Comparison of ENCODE assay signal across 9 cellular contexts in genomic region chr4:184096561-184097239, GRCh38.
DNase-seq lines count a peak whose midpoint lies in the region; ATAC-seq and TF ChIP-seq lines count a peak whose summit lies in the region.
"Had no signal": no experiment of that assay in that cellular context is flagged by ENCODE, and none has a peak within 500 bp of the region (broad histone marks: within the 10 kb centered on the region; RNA-seq: fewer than 3 reads in every experiment).

No MANE protein-coding gene starts in this region.

- POLR2A ChIA-PET in naive thymus-derived CD4-positive, alpha-beta T cell (lab: Charles Lee), result no interaction called here

- DNase-seq in heart right ventricle (no peak), right cardiac atrium (no peak), dedifferentiated amniotic fluid mesenchymal stem cell (ENCODE audit: extremely low spot score) (peak; percentile 40), upper lobe of right lung (no peak), HuH-7.5 (ENCODE audit: low spot score) (no peak), UCSD-AML1 (lab: John Stamatoyannopoulos, UW; ENCODE audit: unreplicated experiment) (no peak)
- DNase-seq in naive thymus-derived CD4-positive, alpha-beta T cell, result no peak

- H3K9me3 ChIP-seq in heart right ventricle, result no peaks in the 10 kb centered on the region
- H3K9me3 ChIP-seq in right cardiac atrium (ENCODE audit: control insufficient read depth, low read length), result no peaks in the 10 kb centered on the region
- no peaks in the 10 kb centered on the region for H3K9me3 ChIP-seq in naive thymus-derived CD4-positive, alpha-beta T cell (ENCODE audit: control insufficient read depth in 2 of 3, low read length in 3 of 3)
- no peaks in the 10 kb centered on the region for H3K9me3 ChIP-seq in upper lobe of right lung

- no peaks in the 10 kb centered on the region for H3K36me3 Mint-ChIP-seq in naive thymus-derived CD4-positive, alpha-beta T cell

- peak overlapping the region; percentile 29 to 79 (median 73) for H3K4me3 Mint-ChIP-seq in naive thymus-derived CD4-positive, alpha-beta T cell
- H3K4me3 Mint-ChIP-seq: nephron progenitor cell had no signal

- H3K4me3 ChIP-seq in heart right ventricle, result peak overlapping the region in 8 of 10 donors; percentile 1 to 50 (median 38)
- no peak overlapping the region for H3K4me3 ChIP-seq in right cardiac atrium (ENCODE audit: low read length)
- no peak overlapping the region for H3K4me3 ChIP-seq in naive thymus-derived CD4-positive, alpha-beta T cell (ENCODE audit: low read length)
- H3K4me3 ChIP-seq in upper lobe of right lung, result peak overlapping the region; percentile 35

- peaks cover 0 to 28% (median 9%) of the 10 kb centered on the region in 9 donors for H3K4me1 ChIP-seq in heart right ventricle
- no peaks in the 10 kb centered on the region for H3K4me1 ChIP-seq in right cardiac atrium (ENCODE audit: control insufficient read depth, insufficient read depth, low read length)
- no peaks in the 10 kb centered on the region for H3K4me1 ChIP-seq in naive thymus-derived CD4-positive, alpha-beta T cell (ENCODE audit: control insufficient read depth in 2 of 2, insufficient read depth in 2 of 2, low read length in 2 of 2)
- H3K4me1 ChIP-seq in upper lobe of right lung, result peaks cover 14% of the 10 kb centered on the region

- no peaks in the 10 kb centered on the region for H3K27me3 ChIP-seq in heart right ventricle
- no peaks in the 10 kb centered on the region for H3K27me3 ChIP-seq in right cardiac atrium (ENCODE audit: control insufficient read depth, insufficient read depth)
- no peaks in the 10 kb centered on the region for H3K27me3 ChIP-seq in naive thymus-derived CD4-positive, alpha-beta T cell (ENCODE audit: control insufficient read depth in 2 of 2, insufficient read depth in 2 of 2, low read length in 2 of 2)
- no peaks in the 10 kb centered on the region for H3K27me3 ChIP-seq in upper lobe of right lung

- peaks cover 9 to 23% (median 14%) of the 10 kb centered on the region in 5 donors for H3K27me3 Mint-ChIP-seq in naive thymus-derived CD4-positive, alpha-beta T cell

- CTCF ChIA-PET in naive thymus-derived CD4-positive, alpha-beta T cell (lab: Charles Lee), result no interaction called here

- H3K27ac ChIP-seq in heart right ventricle (no peak overlapping the region), right cardiac atrium (ENCODE audit: low read length) (no peak overlapping the region), upper lobe of right lung (no peak overlapping the region)
- H3K27ac ChIP-seq in naive thymus-derived CD4-positive, alpha-beta T cell (ENCODE audit: low read depth, low read length), result no peak overlapping the region

- H3K27ac Mint-ChIP-seq in naive thymus-derived CD4-positive, alpha-beta T cell, result no peak overlapping the region
- H3K27ac Mint-ChIP-seq: nephron progenitor cell had no signal

- H3K36me3 ChIP-seq in heart right ventricle (no peaks in the 10 kb centered on the region), upper lobe of right lung (no peaks in the 10 kb centered on the region)
- no peaks in the 10 kb centered on the region for H3K36me3 ChIP-seq in naive thymus-derived CD4-positive, alpha-beta T cell (ENCODE audit: control insufficient read depth in 2 of 3, insufficient read depth in 3 of 3, low read length in 3 of 3)

- intact Hi-C loops in heart right ventricle (cut with DNase I), result loop anchor here in 2 of 10 donors (5.0 to 10.0 kb wide), 2 partner anchors 61 to 192 kb away; partner anchors contain the start of gene STOX2 (in 1 of the 2)
- intact Hi-C loops in right cardiac atrium (cut with DNase I), result no loop called here
- intact Hi-C loops in naive thymus-derived CD4-positive, alpha-beta T cell (cut with micrococcal nuclease), result no loop called here
- intact Hi-C loops in upper lobe of right lung (cut with DNase I), result no loop called here

- ATAC-seq in heart right ventricle, result peak in 2 of 8 donors; percentile 4 to 11
- no peak for ATAC-seq in right cardiac atrium
- no peak for ATAC-seq in naive thymus-derived CD4-positive, alpha-beta T cell
- no peak for ATAC-seq in upper lobe of right lung
- no peak for ATAC-seq in HG02610 (IDR thresholded peaks at IDR 0.05; ENCODE audit: unreplicated experiment)

- WGBS in heart right ventricle, 2 donors, result 73% methylated on average over 13 of the region's 13 CpGs
- WGBS in right cardiac atrium, result 70% methylated on average over 13 of the region's 13 CpGs

- peaks cover 0 to 11% (median 6%) of the 10 kb centered on the region in 7 donors for H3K4me1 Mint-ChIP-seq in naive thymus-derived CD4-positive, alpha-beta T cell

- no peaks in the 10 kb centered on the region for H3K9me3 Mint-ChIP-seq in naive thymus-derived CD4-positive, alpha-beta T cell
- H3K9me3 Mint-ChIP-seq: nephron progenitor cell had no signal

- no peak for TF ChIP-seq CTCF in heart right ventricle (IDR thresholded peaks at IDR 0.05)
- TF ChIP-seq CTCF in upper lobe of right lung (IDR thresholded peaks at IDR 0.05), result no peak

Comparison
In these comparisons a context has a peak if more than half of its experiments do, and no peak if none do; other contexts are left out.
1. H3K4me3 ChIP-seq: peak in heart right ventricle (8 of 10) and upper lobe of right lung (single experiment); none in right cardiac atrium (single experiment) and naive thymus-derived CD4-positive, alpha-beta T cell (single experiment).